In the genomic region with DNA sequence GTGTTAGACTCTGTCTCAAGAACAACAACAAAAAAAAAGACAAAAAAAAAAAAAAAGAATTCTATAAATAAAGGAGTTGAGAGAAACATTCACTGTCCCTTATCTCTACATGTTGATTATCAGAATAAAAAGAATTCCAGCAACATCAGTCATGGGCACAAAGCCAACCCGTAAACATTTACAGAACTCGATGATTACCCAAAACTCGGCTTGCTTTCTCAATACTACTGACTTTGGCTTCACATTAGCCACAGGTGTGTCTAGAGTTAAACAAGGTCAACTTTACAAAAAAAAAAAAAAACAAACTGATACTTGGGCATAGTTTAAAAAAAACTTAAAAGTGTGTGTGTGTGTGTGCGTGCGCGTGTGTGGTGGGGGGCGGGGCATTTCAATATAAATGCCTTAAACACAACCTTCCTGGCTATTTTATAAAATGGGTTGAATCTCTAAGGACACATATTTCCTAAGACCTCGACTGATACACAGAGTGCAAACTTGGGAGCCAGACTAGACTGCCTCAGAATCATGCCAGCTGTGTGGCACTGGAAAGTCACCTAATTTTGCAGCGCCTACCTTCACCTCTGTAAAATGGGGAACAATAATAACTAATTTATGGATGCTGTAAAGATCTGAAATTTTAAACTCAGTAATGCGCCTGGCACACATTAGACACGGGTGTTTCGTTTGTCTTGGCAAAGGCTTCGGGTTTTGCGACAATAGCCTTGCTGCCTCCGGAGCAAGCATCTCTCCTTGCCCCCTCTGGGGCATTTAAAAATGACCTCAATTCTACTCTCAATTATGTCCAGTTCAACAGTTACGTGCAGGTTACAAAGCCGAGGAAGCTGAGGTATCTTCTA, we compare ENCODE assay signal across 8 cellular contexts. TPM values are rescaled to one million over a fixed set of nuclear protein-coding genes. Genes with fewer than 3 reads are reported as not detected.
DNase-seq lines count a peak whose midpoint lies in the region; ATAC-seq and TF ChIP-seq lines count a peak whose summit lies in the region.

No MANE protein-coding gene starts in this region.

- in situ Hi-C loops in Caki2 (cut with HindIII; ENCODE audit: low pct_unique_long_range_greater_than_20kb, low sequenced_read_pairs), result no loop called here

- peaks cover 4% of the 10 kb centered on the region for H3K79me1 ChIP-seq in trophoblast cell (ENCODE audit: low read length)

- no peak overlapping the region for H3K4ac ChIP-seq in trophoblast cell (ENCODE audit: low read depth, low read length)

- no CpG with 5 or more reads among the region's 17 CpGs for WGBS in trophoblast cell (ENCODE audit: extremely low coverage, insufficient coverage, insufficient read length)

- H3K79me2 ChIP-seq in trophoblast cell (ENCODE audit: control insufficient read depth, insufficient read depth, low read length, poor library complexity), result no peaks in the 10 kb centered on the region

- peaks cover under 1 to 1% of the 10 kb centered on the region in 2 experiments for H3K36me3 ChIP-seq in trophoblast cell (ENCODE audit: control insufficient read depth in 1 of 2, insufficient read depth in 2 of 2, low read length in 2 of 2)

- H3K9me3 ChIP-seq in trophoblast cell (ENCODE audit: insufficient read depth, low read depth, low read length), result no peaks in the 10 kb centered on the region

- DNase-seq in Caki2 (ENCODE audit: low read depth) (peak; percentile 40), GM19238 (ENCODE audit: insufficient read length, low spot score) (peak; percentile 32), SW480 (ENCODE audit: low spot score) (peak; percentile 13), fibroblast of pulmonary artery (ENCODE audit: low read depth) (peak; percentile 75), trophoblast cell (peak in 1 of 2 donors; percentile 49), NCI-H2107 treated with DMSO at 0.1 percent for 48 hours (lab: John Stamatoyannopoulos, UW; ENCODE audit: unreplicated experiment) (no peak), cortex of kidney (lab: John Stamatoyannopoulos, UW) (no peak)

- H2AK5ac ChIP-seq in trophoblast cell (ENCODE audit: low read length), result no peak overlapping the region

- H4K12ac ChIP-seq in trophoblast cell (ENCODE audit: low read depth, low read length), result no peak overlapping the region

- H3K4me2 ChIP-seq in trophoblast cell (ENCODE audit: low read length), result peak overlapping the region; percentile 84

- H3K9ac ChIP-seq in trophoblast cell (ENCODE audit: low read length), result peak overlapping the region; percentile 42

- no peaks in the 10 kb centered on the region for H3K27me3 ChIP-seq in trophoblast cell (ENCODE audit: insufficient read depth, low read length)

- no peak overlapping the region for H4K91ac ChIP-seq in trophoblast cell (ENCODE audit: low read depth, low read length)

- H3K4me3 ChIP-seq in fibroblast of pulmonary artery (replicated peaks; ENCODE audit: low read depth, low read length), result peak overlapping the region; percentile 79
- peak overlapping the region; percentile 77 for H3K4me3 ChIP-seq in trophoblast cell (ENCODE audit: low read depth, low read length)

- H2BK5ac ChIP-seq in trophoblast cell (ENCODE audit: low read depth, low read length, poor library complexity), result no peak overlapping the region

- H2BK12ac ChIP-seq in trophoblast cell (ENCODE audit: low read length), result no peak overlapping the region

- H3K27ac ChIP-seq in trophoblast cell (ENCODE audit: low read depth, low read length), result peak overlapping the region; percentile 83

- H2BK120ac ChIP-seq in trophoblast cell (ENCODE audit: insufficient read depth, low read length, poor library complexity), result no peak overlapping the region

- no peak overlapping the region for H3K18ac ChIP-seq in trophoblast cell (ENCODE audit: low read length)

- peaks cover 3 to 5% of the 10 kb centered on the region in 2 experiments for H3K4me1 ChIP-seq in trophoblast cell (ENCODE audit: control insufficient read depth in 1 of 2, insufficient read depth in 2 of 2, low read length in 2 of 2)

- ATAC-seq in HG03159 (IDR thresholded peaks at IDR 0.05; ENCODE audit: unreplicated experiment), result peak; percentile 27

- no peak for TF ChIP-seq CTCF in fibroblast of pulmonary artery (IDR thresholded peaks at IDR 0.05; ENCODE audit: low read length, missing control alignments)

- H3K14ac ChIP-seq in trophoblast cell (ENCODE audit: low read length), result no peak overlapping the region

- H3K23ac ChIP-seq in trophoblast cell (ENCODE audit: low read length), result no peak overlapping the region

- H2AFZ ChIP-seq in trophoblast cell (ENCODE audit: insufficient read depth, low read length, poor library complexity), result no peak overlapping the region

- H4K8ac ChIP-seq in trophoblast cell (ENCODE audit: low read depth, low read length), result no peak overlapping the region

RNA-seq across cellular contexts. Expression of a gene that starts 0.9 kb away (rescaled TPM):
- 177 and 198 TPM in 2 replicates for total RNA-seq in Caki2 (2014; rRNA removed; shearing (Covaris generic); ENCODE audit: low replicate concordance)
- 39.2 and 41.1 TPM in 2 replicates for polyA plus RNA-seq in trophoblast cell (2013)

Comparison
In these comparisons a context has a peak if more than half of its experiments do, and no peak if none do; other contexts are left out.
1. DNase-seq: peak in Caki2 (single experiment), GM19238 (single experiment), SW480 (single experiment) and fibroblast of pulmonary artery (single experiment); none in NCI-H2107 treated with DMSO at 0.1 percent for 48 hours (single experiment) and cortex of kidney (single experiment).